1 cellular context compared by ENCODE assay signal in genomic region chr17:7982171-7982570, GRCh38.
A peak's percentile ranks its signal among the peaks of the same experiment; 100 is the strongest.
TF ChIP-seq lines count a peak whose summit lies in the region.

No MANE protein-coding gene starts in this region.

TF ChIP-seq in endothelial cell of umbilical vein, 7 proteins besides CTCF, POLR2A, EP300 and RAD21:
- TF ChIP-seq JUN (IDR thresholded peaks at IDR 0.05; ENCODE audit: borderline replicate concordance, insufficient read depth, insufficient read length, low read depth): no peak
- no peak for TF ChIP-seq MYC (IDR thresholded peaks at IDR 0.05; ENCODE audit: low read depth, low read length)
- peak; percentile 82 for TF ChIP-seq GATA2 (IDR thresholded peaks at IDR 0.05; ENCODE audit: insufficient read depth, insufficient read length, low read depth, low read length)
- no peak for TF ChIP-seq EZH2 (IDR thresholded peaks at IDR 0.05; ENCODE audit: borderline replicate concordance, low read depth, low read length, severe bottlenecking)
- peak; percentile 68 for TF ChIP-seq FOS (IDR thresholded peaks at IDR 0.05; ENCODE audit: borderline replicate concordance, insufficient read depth, low read length)
- TF ChIP-seq POLR2AphosphoS5 (IDR thresholded peaks at IDR 0.05; ENCODE audit: insufficient read depth, low read depth, low read length): no peak
- TF ChIP-seq, protein P1, sequence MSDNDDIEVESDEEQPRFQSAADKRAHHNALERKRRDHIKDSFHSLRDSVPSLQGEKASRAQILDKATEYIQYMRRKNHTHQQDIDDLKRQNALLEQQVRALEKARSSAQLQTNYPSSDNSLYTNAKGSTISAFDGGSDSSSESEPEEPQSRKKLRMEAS (IDR thresholded peaks at IDR 0.05; ENCODE audit: insufficient read depth, insufficient read length): no peak
TF ChIP-seq in endothelial cell of umbilical vein: peak in this region for 2.
